Comparison of ENCODE assay signal across 12 cellular contexts in the genomic region with DNA sequence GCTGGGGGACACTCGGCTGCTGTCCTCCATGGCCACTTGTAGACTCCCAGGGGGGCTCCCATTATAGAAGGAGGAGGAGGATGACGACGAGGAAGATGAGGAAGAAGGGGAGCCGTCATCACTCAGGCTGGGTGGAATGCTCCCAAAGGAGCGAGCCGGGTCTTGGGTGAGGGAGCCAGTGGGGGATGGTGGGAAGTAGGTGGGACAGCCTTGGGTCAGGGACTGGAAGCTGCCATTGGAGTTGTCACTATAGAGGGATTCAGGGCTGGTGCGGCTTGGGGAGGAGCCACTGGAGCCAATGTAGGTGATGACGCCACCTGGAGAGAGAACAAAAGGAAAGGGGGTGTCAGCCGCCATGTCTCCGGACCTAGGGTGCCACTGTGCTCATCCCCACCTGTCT. TPM values are rescaled to one million over a fixed set of nuclear protein-coding genes. Genes with fewer than 3 reads are reported as not detected.
DNase-seq lines count a peak whose midpoint lies in the region; ATAC-seq and TF ChIP-seq lines count a peak whose summit lies in the region.
"Had no signal": no experiment of that assay in that cellular context is flagged by ENCODE, and none has a peak within 500 bp of the region (broad histone marks: within the 10 kb centered on the region; RNA-seq: fewer than 3 reads in every experiment).

No MANE protein-coding gene starts in this region.

- peaks cover 84% of the 10 kb centered on the region for H3K4me1 Mint-ChIP-seq in dendritic cell treated with granulocyte-macrophage colony-stimulating factor and Interleukin-4, amounts not matched to agents 40 ng/mL and 50 ng/mL, for 4 days (ENCODE audit: low read depth)

- H3K79me1 ChIP-seq in IMR-90 (ENCODE audit: low read depth in 1 of 2, low read length in 2 of 2) = peaks cover 24 to 54% of the 10 kb centered on the region in 2 experiments; a peak in 3 of 4 replicates
- no peaks in the 10 kb centered on the region for H3K79me1 ChIP-seq in neuronal stem cell (ENCODE audit: low read depth, low read length)

- H2BK5ac ChIP-seq in IMR-90 (ENCODE audit: low read depth, low read length, poor library complexity, severe bottlenecking) (no peak overlapping the region), neuronal stem cell (ENCODE audit: low read length) (no peak overlapping the region)

- H2BK12ac ChIP-seq in neuronal stem cell (ENCODE audit: low read length) = no peak overlapping the region

- no peak overlapping the region for H3K14ac ChIP-seq in IMR-90 (replicated peaks; ENCODE audit: low read depth, low read length)
- no peak overlapping the region for H3K14ac ChIP-seq in neuronal stem cell (ENCODE audit: low read length)

- no peaks in the 10 kb centered on the region for H3K9me3 Mint-ChIP-seq in dendritic cell treated with granulocyte-macrophage colony-stimulating factor and Interleukin-4, amounts not matched to agents 40 ng/mL and 50 ng/mL, for 4 days

- no peak overlapping the region for H3K56ac ChIP-seq in IMR-90 (ENCODE audit: extremely low read depth, insufficient read depth, low read length)

- H2AK9ac ChIP-seq in IMR-90 (replicated peaks; ENCODE audit: low read depth, low read length, poor library complexity) = no peak overlapping the region

- peaks cover 25% of the 10 kb centered on the region for H3K27me3 Mint-ChIP-seq in dendritic cell treated with granulocyte-macrophage colony-stimulating factor and Interleukin-4, amounts not matched to agents 40 ng/mL and 50 ng/mL, for 4 days

- H3K4me1 ChIP-seq in IMR-90 (ENCODE audit: control insufficient read depth, insufficient read depth, low read length) (peaks cover 16% of the 10 kb centered on the region), neuronal stem cell (ENCODE audit: control insufficient read depth in 2 of 2, insufficient read depth in 1 of 2, low read depth in 1 of 2, low read length in 2 of 2) (peaks cover 20 to 28% of the 10 kb centered on the region in 2 donors), foreskin keratinocyte (peaks cover 16% of the 10 kb centered on the region)

- TF ChIP-seq CTCF in AG09309 (IDR thresholded peaks at IDR 0.05; ENCODE audit: control insufficient read depth, insufficient read depth, low read depth, low read length, missing control alignments) = no peak
- no peak for TF ChIP-seq CTCF in IMR-90 (conservative IDR thresholded peaks at IDR 0.05; ENCODE audit: low read depth, low read length)
- no peak for TF ChIP-seq CTCF in foreskin keratinocyte (conservative IDR thresholded peaks at IDR 0.05)

- POLR2A ChIA-PET in IMR-90 (lab: Charles Lee; ENCODE audit: unreplicated experiment) = no interaction called here

- CTCF ChIA-PET in IMR-90 (lab: Yijun Ruan, JAX) = no interaction called here

- WGBS in IMR-90 (ENCODE audit: extremely low coverage in 2 of 2, insufficient read length in 1 of 2), 2 experiments = 89% methylated on average over 3 of the region's 10 CpGs; no CpG with 5 or more reads in 1 of the 2 experiments
- no CpG with 5 or more reads among the region's 10 CpGs for WGBS in neuronal stem cell (ENCODE audit: extremely low coverage in 2 of 2, insufficient read length in 2 of 2, insufficient replicate concordance in 1 of 2), 2 donors

- H4K91ac ChIP-seq in IMR-90 (ENCODE audit: insufficient read depth, low read depth, low read length) (no peak overlapping the region), neuronal stem cell (ENCODE audit: low read depth, low read length, poor library complexity) (no peak overlapping the region)

- in situ Hi-C loops in IMR-90 (cut with MboI; ENCODE audit: low sequenced_read_pairs) = no loop called here

- H3K9me3 ChIP-seq in IMR-90 (ENCODE audit: control insufficient read depth, insufficient read depth, low read length) (no peaks in the 10 kb centered on the region), neuronal stem cell (replicated peaks in 1 of 2; ENCODE audit: control insufficient read depth in 2 of 2, insufficient read depth in 1 of 2, low read depth in 1 of 2, low read length in 2 of 2) (peaks cover 0 to 4% of the 10 kb centered on the region in 2 donors)

- TF ChIP-seq POLR2A in IMR-90 (IDR thresholded peaks at IDR 0.05; ENCODE audit: low read depth, low read length) = no peak

- peak overlapping the region; percentile 10 for H3K4me3 ChIP-seq in AG09309 (ENCODE audit: control insufficient read depth, low read depth, low read length)
- no peak overlapping the region for H3K4me3 ChIP-seq in IMR-90 (ENCODE audit: insufficient read depth, low read depth, low read length)
- no peak overlapping the region for H3K4me3 ChIP-seq in neuronal stem cell (ENCODE audit: low read length in 2 of 2)
- H3K4me3 ChIP-seq: GM23338 had no signal

- intact Hi-C loops in IMR-90 (cut with micrococcal nuclease) = no loop called here
- intact Hi-C loops in dendritic cell treated with granulocyte-macrophage colony-stimulating factor and Interleukin-4, amounts not matched to agents 40 ng/mL and 50 ng/mL, for 4 days (cut with micrococcal nuclease) = loop anchor here (2.0 kb wide), 1 partner anchor 14 kb away; no protein-coding TSS in a partner anchor

- no TSS peak for BruUV-seq in IMR-90 (replicated peaks; lab: Mats Ljungman, UMichigan)

- no peak overlapping the region for H2AFZ ChIP-seq in IMR-90 (replicated peaks; ENCODE audit: low read length, poor library complexity)
- H2AFZ ChIP-seq in neuronal stem cell (ENCODE audit: low read length) = no peak overlapping the region
- H2AFZ ChIP-seq: GM23338 had no signal

- peak overlapping the region; percentile 1 for H3K4me3 Mint-ChIP-seq in dendritic cell treated with granulocyte-macrophage colony-stimulating factor and Interleukin-4, amounts not matched to agents 40 ng/mL and 50 ng/mL, for 4 days
- H3K4me3 Mint-ChIP-seq: GM23338 had no signal

- ATAC-seq in IMR-90 (ENCODE audit: low read depth) (no peak), GM18867 (IDR thresholded peaks at IDR 0.05; ENCODE audit: unreplicated experiment) (no peak), foreskin keratinocyte (no peak)
- ATAC-seq: GM23338, SK-N-SH treated with all-trans-retinoic acid at 6 μM for 48 hours had no signal

- H3K4ac ChIP-seq in IMR-90 (ENCODE audit: low read depth, low read length) = no peak overlapping the region
- no peak overlapping the region for H3K4ac ChIP-seq in neuronal stem cell (ENCODE audit: low read length)

- dilution Hi-C loops in IMR-90 (cut with HindIII; ENCODE audit: low sequenced_read_pairs, unreplicated experiment) = no loop called here

- H3K36me3 Mint-ChIP-seq in dendritic cell treated with granulocyte-macrophage colony-stimulating factor and Interleukin-4, amounts not matched to agents 40 ng/mL and 50 ng/mL, for 4 days (ENCODE audit: low read depth) = peaks cover 51% of the 10 kb centered on the region

- no peak overlapping the region; the same call in 2 of the 3 replicates for H2BK15ac ChIP-seq in IMR-90 (ENCODE audit: low read depth, low read length)
- no peak overlapping the region for H2BK15ac ChIP-seq in neuronal stem cell (ENCODE audit: low read length)

- H3K18ac ChIP-seq in IMR-90 (ENCODE audit: low read depth, low read length) = no peak overlapping the region
- no peak overlapping the region for H3K18ac ChIP-seq in neuronal stem cell (ENCODE audit: low read length)

- H3K27ac ChIP-seq in IMR-90 (ENCODE audit: insufficient read depth, low read length) = no peak overlapping the region
- H3K27ac ChIP-seq in neuronal stem cell (replicated peaks; ENCODE audit: low read length) = no peak overlapping the region
- no peak overlapping the region for H3K27ac ChIP-seq in foreskin keratinocyte

- H3K9ac ChIP-seq in IMR-90 (ENCODE audit: low read depth, low read length) = no peak overlapping the region
- H3K9ac ChIP-seq in neuronal stem cell (ENCODE audit: low read depth, low read length, poor library complexity) = peak overlapping the region; percentile 51

- no peak overlapping the region for H2BK120ac ChIP-seq in IMR-90 (ENCODE audit: low read depth, low read length)
- H2BK120ac ChIP-seq in neuronal stem cell (ENCODE audit: low read depth, low read length) = no peak overlapping the region

- H3K23ac ChIP-seq in IMR-90 (ENCODE audit: low read depth, low read length) = no peak overlapping the region
- no peak overlapping the region for H3K23ac ChIP-seq in neuronal stem cell (ENCODE audit: low read depth, low read length, poor library complexity)

- no peaks in the 10 kb centered on the region for H3K27me3 ChIP-seq in IMR-90 (ENCODE audit: control insufficient read depth, insufficient read depth, low read length)
- peaks cover 0 to 12% (median 8%) of the 10 kb centered on the region in 3 experiments for H3K27me3 ChIP-seq in neuronal stem cell (ENCODE audit: control insufficient read depth in 3 of 3, insufficient read depth in 3 of 3, low read depth in 1 of 3, low read length in 3 of 3)
- no peaks in the 10 kb centered on the region for H3K27me3 ChIP-seq in foreskin keratinocyte

- peaks cover 11% of the 10 kb centered on the region; the same call in 1 of the 2 replicates for H4K20me1 ChIP-seq in IMR-90 (ENCODE audit: insufficient read depth, low read length)

- TF ChIP-seq RAD21 in IMR-90 (IDR thresholded peaks at IDR 0.05; ENCODE audit: low read length) = no peak

- H3K36me3 ChIP-seq in IMR-90 (ENCODE audit: control insufficient read depth, insufficient read depth, low read length) (peaks cover 48% of the 10 kb centered on the region), neuronal stem cell (replicated peaks in 1 of 2; ENCODE audit: control insufficient read depth in 2 of 2, insufficient read depth in 2 of 2, low read length in 2 of 2) (peaks cover 20 to 34% of the 10 kb centered on the region in 2 donors)

- H2AK5ac ChIP-seq in IMR-90 (ENCODE audit: low read depth, low read length) = peak overlapping the region; percentile 95; the same call in 1 of the 2 replicates
- H2AK5ac ChIP-seq in neuronal stem cell (ENCODE audit: low read depth, low read length) = peak overlapping the region; percentile 24

- H4K8ac ChIP-seq in IMR-90 (ENCODE audit: low read depth in 2 of 2, low read length in 2 of 2) = no peak overlapping the region
- H4K8ac ChIP-seq in neuronal stem cell (ENCODE audit: low read depth, low read length) = no peak overlapping the region

- H2BK20ac ChIP-seq in IMR-90 (ENCODE audit: low read depth, low read length) = no peak overlapping the region

- H4K5ac ChIP-seq in IMR-90 (ENCODE audit: low read depth, low read length) = no peak overlapping the region

- peaks cover 19% of the 10 kb centered on the region for H3K9me1 ChIP-seq in IMR-90 (ENCODE audit: insufficient read depth, low read length)

- no peak for DNase-seq in AG09309 (ENCODE audit: low read depth)
- DNase-seq in IMR-90 = no peak
- no peak for DNase-seq in neuronal stem cell (ENCODE audit: low spot score)
- DNase-seq in SK-N-DZ (ENCODE audit: low spot score) = no peak
- no peak for DNase-seq in kidney tubule cell (ENCODE audit: low spot score)
- DNase-seq in foreskin keratinocyte = no peak
- DNase-seq: midbrain, NCI-H2029 treated with DMSO at 0.1 percent for 48 hours had no signal

- peak overlapping the region; percentile 92 for H3K27ac Mint-ChIP-seq in dendritic cell treated with granulocyte-macrophage colony-stimulating factor and Interleukin-4, amounts not matched to agents 40 ng/mL and 50 ng/mL, for 4 days
- H3K27ac Mint-ChIP-seq: GM23338 had no signal

- H3K4me2 ChIP-seq in IMR-90 (ENCODE audit: low read depth, low read length) (no peak overlapping the region), neuronal stem cell (ENCODE audit: insufficient read depth, low read length, poor library complexity, severe bottlenecking) (no peak overlapping the region)
- H3K4me2 ChIP-seq: GM23338 had no signal

RNA-seq across cellular contexts. Expression of a gene that starts 3.3 kb away (rescaled TPM):
- total RNA-seq in IMR-90 (2012; rRNA removed) = 0.28 and 0.36 TPM in 2 replicates
- 4.4 and 7.2 TPM in 2 replicates for polyA plus RNA-seq in IMR-90 (2012; rRNA removed)
- polyA plus RNA-seq in IMR-90 (2012; cell fraction: cytosol; rRNA removed) = 4.1 and 8.6 TPM in 2 replicates
- 11.1 and 25.2 TPM in 2 replicates for polyA plus RNA-seq in IMR-90 (2012; cell fraction: nucleus; rRNA removed; ENCODE audit: low replicate concordance)
- 5.0 TPM for polyA plus RNA-seq in neuronal stem cell (2013, experiment 1 of 2)
- 4.8 TPM for polyA plus RNA-seq in neuronal stem cell (2013, experiment 2 of 2)
- polyA plus RNA-seq in SK-N-DZ (2014; cell fraction: cytosol; rRNA removed) = 2.2 and 2.4 TPM in 2 replicates
- polyA plus RNA-seq in SK-N-DZ (2014; cell fraction: nucleus; rRNA removed) = 1.3 and 1.4 TPM in 2 replicates
- 5.7 and 6.1 TPM in 2 replicates for total RNA-seq in foreskin keratinocyte
- polyA plus RNA-seq in foreskin keratinocyte = 7.3 and 9.0 TPM in 2 replicates

RNA-seq across cellular contexts. Expression of a gene that starts 24.7 kb away (rescaled TPM):
- 28.3 and 29.7 TPM in 2 replicates for total RNA-seq in IMR-90 (2012; rRNA removed)
- polyA plus RNA-seq in IMR-90 (2012; rRNA removed) = 38.4 and 48.4 TPM in 2 replicates
- polyA plus RNA-seq in IMR-90 (2012; cell fraction: cytosol; rRNA removed) = 12.2 and 14.7 TPM in 2 replicates
- 45.5 and 129 TPM in 2 replicates for polyA plus RNA-seq in IMR-90 (2012; cell fraction: nucleus; rRNA removed; ENCODE audit: low replicate concordance)
- 106 TPM for polyA plus RNA-seq in neuronal stem cell (2013, experiment 1 of 2)
- polyA plus RNA-seq in neuronal stem cell (2013, experiment 2 of 2) = 110 TPM
- polyA plus RNA-seq in SK-N-DZ (2014; cell fraction: cytosol; rRNA removed) = 56.4 and 63.1 TPM in 2 replicates
- polyA plus RNA-seq in SK-N-DZ (2014; cell fraction: nucleus; rRNA removed) = 122 and 188 TPM in 2 replicates
- 57.7 and 60.6 TPM in 2 replicates for total RNA-seq in foreskin keratinocyte
- 35.5 and 44.6 TPM in 2 replicates for polyA plus RNA-seq in foreskin keratinocyte

RNA-seq across cellular contexts. Expression of a gene that starts 34.3 kb away (rescaled TPM):
- 20.8 and 22.0 TPM in 2 replicates for total RNA-seq in IMR-90 (2012; rRNA removed)
- polyA plus RNA-seq in IMR-90 (2012; rRNA removed) = 21.9 and 23.4 TPM in 2 replicates
- polyA plus RNA-seq in IMR-90 (2012; cell fraction: cytosol; rRNA removed) = 22.4 and 25.8 TPM in 2 replicates
- 17.8 and 22.5 TPM in 2 replicates for polyA plus RNA-seq in IMR-90 (2012; cell fraction: nucleus; rRNA removed; ENCODE audit: low replicate concordance)
- 13.2 TPM for polyA plus RNA-seq in neuronal stem cell (2013, experiment 1 of 2)
- polyA plus RNA-seq in neuronal stem cell (2013, experiment 2 of 2) = 13.2 TPM
- polyA plus RNA-seq in SK-N-DZ (2014; cell fraction: cytosol; rRNA removed) = 20.7 and 29.0 TPM in 2 replicates
- polyA plus RNA-seq in SK-N-DZ (2014; cell fraction: nucleus; rRNA removed) = 11.1 and 12.1 TPM in 2 replicates
- total RNA-seq in foreskin keratinocyte = 7.2 and 7.9 TPM in 2 replicates
- 4.6 and 5.4 TPM in 2 replicates for polyA plus RNA-seq in foreskin keratinocyte

RNA-seq across cellular contexts. Expression of a gene that starts 42.9 kb away (rescaled TPM):
- total RNA-seq in IMR-90 (2012; rRNA removed) = 18.6 and 25.8 TPM in 2 replicates
- polyA plus RNA-seq in IMR-90 (2012; rRNA removed) = 73.6 and 79.0 TPM in 2 replicates
- polyA plus RNA-seq in IMR-90 (2012; cell fraction: cytosol; rRNA removed) = 29.9 and 49.0 TPM in 2 replicates
- polyA plus RNA-seq in IMR-90 (2012; cell fraction: nucleus; rRNA removed; ENCODE audit: low replicate concordance) = 167 and 365 TPM in 2 replicates
- 61.9 TPM for polyA plus RNA-seq in neuronal stem cell (2013, experiment 1 of 2)
- 61.2 TPM for polyA plus RNA-seq in neuronal stem cell (2013, experiment 2 of 2)
- 71.8 and 93.7 TPM in 2 replicates for polyA plus RNA-seq in SK-N-DZ (2014; cell fraction: cytosol; rRNA removed)
- 133 and 217 TPM in 2 replicates for polyA plus RNA-seq in SK-N-DZ (2014; cell fraction: nucleus; rRNA removed)
- total RNA-seq in foreskin keratinocyte = 49.1 and 57.7 TPM in 2 replicates
- 55.0 and 67.2 TPM in 2 replicates for polyA plus RNA-seq in foreskin keratinocyte

RNA-seq across cellular contexts. Expression of a gene that starts 43.2 kb away (rescaled TPM):
- total RNA-seq in IMR-90 (2012; rRNA removed) (24.4 and 25.1 TPM in 2 replicates), foreskin keratinocyte (34.7 and 35.6 TPM in 2 replicates)
- polyA plus RNA-seq in IMR-90 (2012; rRNA removed) (36.2 and 38.9 TPM in 2 replicates), foreskin keratinocyte (23.7 and 25.1 TPM in 2 replicates)
- 15.9 and 19.2 TPM in 2 replicates for polyA plus RNA-seq in IMR-90 (2012; cell fraction: cytosol; rRNA removed)
- polyA plus RNA-seq in IMR-90 (2012; cell fraction: nucleus; rRNA removed; ENCODE audit: low replicate concordance) = 83.7 and 153 TPM in 2 replicates
- polyA plus RNA-seq in neuronal stem cell (2013, experiment 1 of 2) = 70.7 TPM
- 70.5 TPM for polyA plus RNA-seq in neuronal stem cell (2013, experiment 2 of 2)
- 65.4 and 77.8 TPM in 2 replicates for polyA plus RNA-seq in SK-N-DZ (2014; cell fraction: cytosol; rRNA removed)
- 81.3 and 103 TPM in 2 replicates for polyA plus RNA-seq in SK-N-DZ (2014; cell fraction: nucleus; rRNA removed)
